ENCODE assay signal across 18 cellular contexts in the genomic region with DNA sequence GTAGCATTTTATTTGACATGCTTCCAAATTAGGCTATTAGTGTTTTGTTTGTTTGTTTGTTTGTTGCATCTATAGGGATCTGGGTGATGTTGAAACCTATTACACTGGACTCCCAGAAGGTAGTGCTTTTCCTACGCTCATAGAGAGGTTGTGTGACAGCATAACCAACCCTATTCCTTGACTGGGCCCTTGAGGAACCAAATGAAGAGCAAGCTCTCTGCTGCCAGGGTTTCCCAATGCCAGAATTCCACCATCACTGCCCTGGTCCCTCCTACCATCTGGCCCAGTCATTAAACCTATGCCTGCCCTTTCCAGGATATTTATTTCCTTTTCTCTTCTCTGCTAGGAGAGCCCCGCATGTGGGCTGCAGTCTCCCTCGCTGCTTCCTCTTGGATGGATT.
"Had no signal": no experiment of that assay in that cellular context is flagged by ENCODE, and none has a peak within 500 bp of the region (broad histone marks: within the 10 kb centered on the region; RNA-seq: fewer than 3 reads in every experiment).

No MANE protein-coding gene starts in this region.

- H3K9me3 ChIP-seq: body of pancreas, left ventricle myocardium inferior, right lobe of liver, upper lobe of left lung, vagina had no signal

- H3K27me3 ChIP-seq: body of pancreas, dorsolateral prefrontal cortex, right lobe of liver, upper lobe of left lung, vagina had no signal

- H3K36me3 ChIP-seq: left ventricle myocardium inferior, right lobe of liver, upper lobe of left lung, vagina had no signal

- H3K4me1 ChIP-seq: body of pancreas, left ventricle myocardium inferior, upper lobe of left lung, vagina had no signal

- DNase-seq: activated CD4-positive, alpha-beta T cell treated with anti-CD3 and anti-CD28 coated beads for 4 hours; activated CD4-positive, alpha-beta T cell treated with anti-CD3 and anti-CD28 coated beads, Interleukin-2, amount 50 U/mL, for 4 hours; activated CD4-positive, CD25-positive, alpha-beta regulatory T cell; activated CD8-positive, alpha-beta memory T cell treated with anti-CD3 and anti-CD28 coated beads for 24 hours; activated effector memory CD4-positive, alpha-beta T cell treated with Interleukin-2 at 50 U/mL for 16 hours; activated naive CD4-positive, alpha-beta T cell treated with Interleukin-2 at 50 U/mL for 16 hours; aorta; dorsolateral prefrontal cortex; effector memory CD4-positive, alpha-beta T cell; left ventricle myocardium inferior; right lobe of liver; stimulated activated CD4-positive, alpha-beta T cell treated with anti-CD3 and anti-CD28 coated beads, Interleukin-2, amount 100 ng/mL, for 48 hours; stimulated activated naive CD8-positive, alpha-beta T cell treated with anti-CD3 and anti-CD28 coated beads, Interleukin-15, Interleukin-2, amounts not matched to agents 100 U/mL and 50 U/mL, for 24 hours; upper lobe of left lung had no signal

- H3K27ac ChIP-seq: body of pancreas, coronary artery, dorsolateral prefrontal cortex, left ventricle myocardium inferior, right lobe of liver, upper lobe of left lung, vagina had no signal

- H3K4me3 ChIP-seq: body of pancreas, coronary artery, dorsolateral prefrontal cortex, left ventricle myocardium inferior, lung, right lobe of liver, upper lobe of left lung, vagina had no signal

- ATAC-seq: stimulated activated naive CD8-positive, alpha-beta T cell treated with anti-CD3 and anti-CD28 coated beads, Interleukin-15, Interleukin-2, amounts not matched to agents 100 U/mL and 50 U/mL, for 24 hours had no signal
